ENCODE assay signal across 8 cellular contexts in genomic region chr17:40559954-40560591, GRCh38. TPM values are rescaled to one million over a fixed set of nuclear protein-coding genes. Genes with fewer than 3 reads are reported as not detected.
A peak's percentile ranks its signal among the peaks of the same experiment; 100 is the strongest.
DNase-seq lines count a peak whose midpoint lies in the region; ATAC-seq, FAIRE-seq and TF ChIP-seq lines count a peak whose summit lies in the region.

No MANE protein-coding gene starts in this region.

- in situ Hi-C loops in HAP-1 (cut with MboI; ENCODE audit: low sequenced_read_pairs): no loop called here

- H3K27me3 Mint-ChIP-seq in CD14-positive monocyte (ENCODE audit: low read depth in 3 of 3): peaks cover 32 to 71% (median 38%) of the 10 kb centered on the region in 3 donors

- no peaks in the 10 kb centered on the region for H4K20me1 ChIP-seq in keratinocyte (ENCODE audit: control insufficient read depth, extremely low read depth, insufficient read depth, low read length)

- TF ChIP-seq POLR2A in spleen (IDR thresholded peaks at IDR 0.05): no peak

- dilution Hi-C loops in keratinocyte (cut with MboI; ENCODE audit: extremely low pct_ligation_motif_present, low sequenced_read_pairs): loop anchor here (10.0 kb wide), 1 partner anchor 145 kb away; the partner anchor contains the start of gene TOP2A

- H3K4me3 ChIP-seq in HAP-1: 0 out of 2 replicates have a peak overlapping the region, but pooled peaks have one; percentile 3
- H3K4me3 ChIP-seq in keratinocyte (ENCODE audit: control insufficient read depth in 2 of 3, extremely low read depth in 1 of 3, insufficient read depth in 2 of 3, low read depth in 1 of 3, low read length in 3 of 3): no peak overlapping the region
- peak overlapping the region; percentile 25 to 81 (median 48) for H3K4me3 ChIP-seq in spleen

- no peak for ATAC-seq in HG03175 (IDR thresholded peaks at IDR 0.05; ENCODE audit: unreplicated experiment)

- H3K4me1 ChIP-seq in HAP-1: peaks cover 3% of the 10 kb centered on the region
- H3K4me1 ChIP-seq in keratinocyte (ENCODE audit: control insufficient read depth, extremely low read depth, insufficient read depth, low read length): peaks cover 12% of the 10 kb centered on the region
- peaks cover 45 to 100% (median 75%) of the 10 kb centered on the region in 6 donors for H3K4me1 ChIP-seq in spleen

- DNase-seq in CD14-positive monocyte (ENCODE audit: low spot score): peak; percentile 68
- peak; percentile 78 to 92 for DNase-seq in HAP-1 (ENCODE audit: low spot score in 2 of 2)
- DNase-seq in NCI-H2227 (lab: John Stamatoyannopoulos, UW; ENCODE audit: unreplicated experiment): peak; percentile 93
- DNase-seq in activated CD4-positive, CD25-positive, alpha-beta regulatory T cell (lab: John Stamatoyannopoulos, UW): peak; percentile 56 to 80 (median 61)
- peak in 58 of 61 donors; percentile 29 to 93 (median 72) for DNase-seq in caudate nucleus (lab: John Stamatoyannopoulos, UW)
- peak; percentile 67 for DNase-seq in keratinocyte (ENCODE audit: low read depth, low spot score)
- peak; percentile 94 for DNase-seq in spleen

- H3K79me2 ChIP-seq in keratinocyte (ENCODE audit: control insufficient read depth, insufficient read depth, low read length): no peaks in the 10 kb centered on the region

- no peaks in the 10 kb centered on the region for H3K9me3 ChIP-seq in HAP-1
- H3K9me3 ChIP-seq in keratinocyte (ENCODE audit: control insufficient read depth, low read depth, low read length): no peaks in the 10 kb centered on the region
- no peaks in the 10 kb centered on the region for H3K9me3 ChIP-seq in spleen

- no peaks in the 10 kb centered on the region for H3K9me1 ChIP-seq in keratinocyte (ENCODE audit: control insufficient read depth, extremely low read depth, insufficient read depth, low read length)

- 13 to 24% (median 15%) methylated on average over 8 to 13 of the region's 13 CpGs for WGBS in spleen, 5 donors

- peak overlapping the region; percentile 78 for H2AFZ ChIP-seq in keratinocyte (ENCODE audit: control insufficient read depth, low read length)

- peak overlapping the region; percentile 11 for H3K27ac ChIP-seq in caudate nucleus (ENCODE audit: low read depth, low read length)
- H3K27ac ChIP-seq in keratinocyte (ENCODE audit: control insufficient read depth, insufficient read depth, low read length): peak overlapping the region; percentile 45
- H3K27ac ChIP-seq in spleen: peak overlapping the region; percentile 60 to 95 (median 85)

- no peaks in the 10 kb centered on the region for H3K36me3 Mint-ChIP-seq in CD14-positive monocyte

- peak; percentile 97 for TF ChIP-seq CTCF in CD14-positive monocyte (IDR thresholded peaks at IDR 0.05)
- peak; percentile 98 to 100 (median 99) for TF ChIP-seq CTCF in keratinocyte (optimal IDR thresholded peaks at IDR 0.05 in 1 of 3, IDR thresholded peaks at IDR 0.05 in 1 of 3, conservative IDR thresholded peaks at IDR 0.05 in 1 of 3; ENCODE audit: extremely low read depth in 1 of 3, insufficient read depth in 2 of 3, low read length in 3 of 3)
- TF ChIP-seq CTCF in spleen (IDR thresholded peaks at IDR 0.05 in 8 of 11, conservative IDR thresholded peaks at IDR 0.05 in 3 of 11): peak; percentile 94 to 98 (median 97)

- intact Hi-C loops in CD14-positive monocyte (cut with micrococcal nuclease) (no loop called here), spleen (cut with DNase I; ENCODE audit: low total_unique reads) (no loop called here)

- H3K4me3 Mint-ChIP-seq in CD14-positive monocyte: peak overlapping the region; percentile 47 to 62

- H3K9ac ChIP-seq in keratinocyte (ENCODE audit: control insufficient read depth, extremely low read depth, insufficient read depth, low read length): peak overlapping the region; percentile 54

- peaks cover 0 to 3% (median 0%) of the 10 kb centered on the region in 7 donors for H3K9me3 Mint-ChIP-seq in CD14-positive monocyte

- peak overlapping the region; percentile 65 for H3K4me2 ChIP-seq in keratinocyte (ENCODE audit: control insufficient read depth, extremely low read depth, insufficient read depth, low read depth, low read length)

- no peaks in the 10 kb centered on the region for H3K36me3 ChIP-seq in HAP-1 (replicated peaks)
- no peaks in the 10 kb centered on the region for H3K36me3 ChIP-seq in keratinocyte (ENCODE audit: control insufficient read depth in 2 of 2, extremely low read depth in 1 of 2, insufficient read depth in 2 of 2, low read length in 2 of 2)
- peaks cover 0 to 49% (median 10%) of the 10 kb centered on the region in 6 donors for H3K36me3 ChIP-seq in spleen

- peak overlapping the region in 3 of 7 donors; percentile 31 to 51 (median 42) for H3K27ac Mint-ChIP-seq in CD14-positive monocyte

- H3K4me1 Mint-ChIP-seq in CD14-positive monocyte: peaks cover 29% of the 10 kb centered on the region

- H3K27me3 ChIP-seq in HAP-1 (ENCODE audit: low read depth): peaks cover 9% of the 10 kb centered on the region; the same call in 1 of the 2 replicates
- peaks cover 40% of the 10 kb centered on the region for H3K27me3 ChIP-seq in keratinocyte (ENCODE audit: control insufficient read depth, extremely low read depth, insufficient read depth, low read length)
- no peaks in the 10 kb centered on the region for H3K27me3 ChIP-seq in spleen (replicated peaks in 1 of 7)

- peak; percentile 87 for FAIRE-seq in keratinocyte (lab: Jason Lieb, UNC)

RNA-seq across cellular contexts. Expression of gene CCR7, which starts 5.2 kb away (rescaled TPM):
- polyA plus RNA-seq in CD14-positive monocyte: 1 to 10 TPM; 1.2 to 2.1 TPM
- polyA plus RNA-seq in keratinocyte: 0.06 to 0.63 TPM (median 0.16 TPM) in 3 replicates
- polyA plus RNA-seq in keratinocyte (2011; ENCODE audit: low read depth): not detected
- 0.04 TPM in 1 of 2 replicates, not detected in the other for polyA plus RNA-seq in keratinocyte (2011; cell fraction: cytosol; rRNA removed)
- polyA plus RNA-seq in keratinocyte (2011; cell fraction: nucleus; rRNA removed): 0.31 TPM in 1 of 2 replicates, not detected in the other
- 0.05 and 0.16 TPM in 2 replicates for polyA plus RNA-seq in keratinocyte (2012; ENCODE audit: low replicate concordance)
- polyA minus RNA-seq in keratinocyte: 0.33 TPM in 1 of 3 replicates, not detected in the others
- polyA minus RNA-seq in keratinocyte (2011; cell fraction: cytosol; rRNA and poly(A)+ RNA removed): not detected
- not detected in 2 replicates for polyA minus RNA-seq in keratinocyte (2011; cell fraction: nucleus; rRNA and poly(A)+ RNA removed)
- 10 to 100 TPM; 31.9 to 77.4 (median 49.9) TPM for total RNA-seq in spleen
- polyA plus RNA-seq in spleen: 10 to 100 TPM; 29.0 to 79.1 (median 63.5) TPM

RNA-seq across cellular contexts. Expression of gene TNS4, which starts 58.6 kb away (rescaled TPM):
- not detected for polyA plus RNA-seq in CD14-positive monocyte
- polyA plus RNA-seq in keratinocyte: 129 to 171 TPM (median 160 TPM) in 3 replicates
- polyA plus RNA-seq in keratinocyte (2011; ENCODE audit: low read depth): 182 TPM
- 162 and 255 TPM in 2 replicates for polyA plus RNA-seq in keratinocyte (2011; cell fraction: cytosol; rRNA removed)
- 758 and 1,104 TPM in 2 replicates for polyA plus RNA-seq in keratinocyte (2011; cell fraction: nucleus; rRNA removed)
- 221 and 630 TPM in 2 replicates for polyA plus RNA-seq in keratinocyte (2012; ENCODE audit: low replicate concordance)
- 229 to 1,669 TPM (median 398 TPM) in 3 replicates for polyA minus RNA-seq in keratinocyte
- 367 TPM for polyA minus RNA-seq in keratinocyte (2011; cell fraction: cytosol; rRNA and poly(A)+ RNA removed)
- 523 and 706 TPM in 2 replicates for polyA minus RNA-seq in keratinocyte (2011; cell fraction: nucleus; rRNA and poly(A)+ RNA removed)
- total RNA-seq in spleen: 1 to 10 TPM in 1 of 7 donors, under 1 TPM in 5, not detected in 1; 0.14 to 1.3 (median 0.41) TPM
- under 1 TPM; 0.15 to 0.45 (median 0.21) TPM for polyA plus RNA-seq in spleen

Comparison
In these comparisons a context has a peak if more than half of its experiments do, and no peak if none do; other contexts are left out.
1. H3K4me3 ChIP-seq: peak in HAP-1 (single experiment) and spleen (8 of 8); none in keratinocyte (0 of 3).
2. H3K27ac ChIP-seq: peak in every context shown above with its lines; median percentile 85 in spleen; 45 in keratinocyte; 11 in caudate nucleus.
3. RNA of gene CCR7, which starts 5.2 kb away (polyA plus RNA-seq): 29.0 to 79.1 TPM in spleen; 1.2 to 2.1 TPM in CD14-positive monocyte and 0.04 to 0.63 TPM in keratinocyte; every median in the first group is over 4 times any median in the second.
4. RNA of gene TNS4, which starts 58.6 kb away (polyA plus RNA-seq): 129 to 1,104 TPM in keratinocyte; 0.15 to 0.45 TPM in spleen and not detected in CD14-positive monocyte; every median in the first group is over 10 times any median in the second.
5. Peak in every context shown above with its lines, with median percentiles within 50 percentile points of each other: DNase-seq and CTCF ChIP-seq.